In the genomic region with DNA sequence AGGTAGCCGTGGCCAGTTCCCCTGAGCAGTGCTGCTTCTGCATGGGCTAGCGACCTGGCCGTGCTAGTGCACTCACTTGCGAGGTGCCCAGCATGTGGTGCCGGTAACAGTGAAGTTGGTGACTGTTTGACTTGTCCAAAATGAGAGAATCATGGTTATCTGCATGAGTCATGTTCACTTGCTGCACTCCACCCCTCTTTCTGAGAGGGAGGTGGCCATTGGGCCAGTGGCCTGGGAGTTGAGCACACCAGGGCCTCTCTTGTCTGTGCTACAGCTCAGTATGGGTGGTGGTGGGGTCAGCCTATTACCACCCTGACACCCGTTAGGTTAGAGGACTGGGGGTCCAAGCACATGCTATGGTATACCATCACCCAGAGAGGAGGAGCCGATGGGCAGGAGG, we compare ENCODE assay signal across 31 cellular contexts. TPM values are rescaled to one million over a fixed set of nuclear protein-coding genes. Genes with fewer than 3 reads are reported as not detected.
DNase-seq lines count a peak whose midpoint lies in the region; ATAC-seq, FAIRE-seq and TF ChIP-seq lines count a peak whose summit lies in the region.
"Had no signal": no experiment of that assay in that cellular context is flagged by ENCODE, and none has a peak within 500 bp of the region (broad histone marks: within the 10 kb centered on the region; RNA-seq: fewer than 3 reads in every experiment).

No MANE protein-coding gene starts in this region.

- DNase-seq in A172 (ENCODE audit: low spot score) (peak; percentile 79), GM23248 (peak; percentile 61), bronchial epithelial cell (ENCODE audit: low read depth) (no peak), neuronal stem cell (ENCODE audit: low spot score) (no peak), foreskin keratinocyte (no peak)
- DNase-seq in activated CD8-positive, alpha-beta memory T cell treated with anti-CD3 and anti-CD28 coated beads, Interleukin-2, amount 50 U/mL, for 4 hours, result no peak
- DNase-seq in activated CD4-positive, alpha-beta T cell treated with anti-CD3 and anti-CD28 coated beads, Interleukin-2, amount 50 U/mL, for 1 hour, result no peak
- DNase-seq: ACHN; activated CD4-positive, alpha-beta T cell treated with anti-CD3 and anti-CD28 coated beads for 4 hours; activated CD8-positive, alpha-beta memory T cell treated with anti-CD3 and anti-CD28 coated beads for 24 hours; activated gamma-delta T cell; activated T-cell treated with anti-CD3 and anti-CD28 coated beads, Interleukin-2, amount 50 U/mL, for 4 hours; DMS153; HCEC 1CT; left cardiac atrium; mammary epithelial cell; NCI-H1092; NCI-H1694; NCI-H446 treated with DMSO at 0.1 percent for 48 hours; RPMI8226; SJCRH30; stimulated activated CD4-positive, alpha-beta T cell treated with anti-CD3 and anti-CD28 coated beads, Interleukin-1b, Interleukin-23, amount 100 ng/mL, for 48 hours; stimulated activated naive CD8-positive, alpha-beta T cell treated with anti-CD3 and anti-CD28 coated beads, Interleukin-15, Interleukin-2, amounts not matched to agents 100 U/mL and 50 U/mL, for 24 hours; T-helper 9 cell; WERI-Rb-1 had no signal

- H3K4me1 ChIP-seq in GM23248 (ENCODE audit: insufficient read depth), result no peaks in the 10 kb centered on the region
- peaks cover 6 to 17% of the 10 kb centered on the region in 2 donors for H3K4me1 ChIP-seq in neuronal stem cell (ENCODE audit: control insufficient read depth in 2 of 2, insufficient read depth in 1 of 2, low read depth in 1 of 2, low read length in 2 of 2)
- H3K4me1 ChIP-seq in foreskin keratinocyte, result no peaks in the 10 kb centered on the region
- H3K4me1 ChIP-seq: parathyroid adenoma, SJCRH30 had no signal

- peak overlapping the region; percentile 13 for H3K23ac ChIP-seq in neuronal stem cell (ENCODE audit: low read depth, low read length, poor library complexity)

- no peak overlapping the region for H3K4ac ChIP-seq in neuronal stem cell (ENCODE audit: low read length)

- no peak overlapping the region for H3K18ac ChIP-seq in neuronal stem cell (ENCODE audit: low read length)

- no peak overlapping the region for H2BK15ac ChIP-seq in neuronal stem cell (ENCODE audit: low read length)

- no peak overlapping the region for H2BK5ac ChIP-seq in neuronal stem cell (ENCODE audit: low read length)

- ATAC-seq in foreskin keratinocyte, result no peak
- ATAC-seq: activated T-cell treated with anti-CD3 and anti-CD28 coated beads, Interleukin-2, amount 50 U/mL, for 4 hours; GM12878; stimulated activated naive CD8-positive, alpha-beta T cell treated with anti-CD3 and anti-CD28 coated beads, Interleukin-15, Interleukin-2, amounts not matched to agents 100 U/mL and 50 U/mL, for 24 hours had no signal

- H3K4me3 ChIP-seq in GM23248 (no peak overlapping the region), bronchial epithelial cell (ENCODE audit: low read depth, low read length) (no peak overlapping the region), neuronal stem cell (ENCODE audit: low read length in 2 of 2) (no peak overlapping the region)
- H3K4me3 ChIP-seq: BLaER1, esophagus muscularis mucosa, GM12878, hepatocyte, SJCRH30 had no signal

- no peak overlapping the region for H2BK12ac ChIP-seq in neuronal stem cell (ENCODE audit: low read length)

- H3K27ac ChIP-seq in GM23248, result no peak overlapping the region
- H3K27ac ChIP-seq in neuronal stem cell (replicated peaks; ENCODE audit: low read length), result no peak overlapping the region
- no peak overlapping the region for H3K27ac ChIP-seq in foreskin keratinocyte
- H3K27ac ChIP-seq: BLaER1, esophagus muscularis mucosa, hepatocyte, parathyroid adenoma, SJCRH30, WERI-Rb-1 had no signal

- in situ Hi-C loops in GM23248 (cut with MboI), result no loop called here

- H2BK120ac ChIP-seq in neuronal stem cell (ENCODE audit: low read depth, low read length), result no peak overlapping the region

- no peaks in the 10 kb centered on the region for H3K9me3 ChIP-seq in GM23248 (ENCODE audit: low read depth)
- no peaks in the 10 kb centered on the region for H3K9me3 ChIP-seq in neuronal stem cell (replicated peaks in 1 of 2; ENCODE audit: control insufficient read depth in 2 of 2, insufficient read depth in 1 of 2, low read depth in 1 of 2, low read length in 2 of 2)
- H3K9me3 ChIP-seq: BLaER1, esophagus muscularis mucosa, SJCRH30 had no signal

- H3K36me3 ChIP-seq in GM23248 (ENCODE audit: low read depth) (no peaks in the 10 kb centered on the region), bronchial epithelial cell (ENCODE audit: control insufficient read depth, insufficient read depth, low read length) (no peaks in the 10 kb centered on the region), neuronal stem cell (replicated peaks in 1 of 2; ENCODE audit: control insufficient read depth in 2 of 2, insufficient read depth in 2 of 2, low read length in 2 of 2) (no peaks in the 10 kb centered on the region)
- H3K36me3 ChIP-seq: BLaER1, SJCRH30, WERI-Rb-1 had no signal

- H2AFZ ChIP-seq in GM23248 (no peak overlapping the region), neuronal stem cell (ENCODE audit: low read length) (no peak overlapping the region)
- H2AFZ ChIP-seq: hepatocyte, parathyroid adenoma had no signal

- no peak overlapping the region for H3K9ac ChIP-seq in GM23248
- no peak overlapping the region for H3K9ac ChIP-seq in neuronal stem cell (ENCODE audit: low read depth, low read length, poor library complexity)
- H3K9ac ChIP-seq: BLaER1, parathyroid adenoma had no signal

- 67 to 68% methylated on average over 7 of the region's 7 CpGs for WGBS in GM23248 (ENCODE audit: low coverage in 1 of 2, low lambda C conversion rate in 2 of 2, missing lambda C conversion rate in 2 of 2), 2 experiments
- WGBS in neuronal stem cell (ENCODE audit: extremely low coverage in 2 of 2, insufficient read length in 2 of 2, insufficient replicate concordance in 1 of 2), 2 donors, result no CpG with 5 or more reads among the region's 7 CpGs

- peak; percentile 28 for FAIRE-seq in bronchial epithelial cell (lab: Jason Lieb, UNC)
- FAIRE-seq: frontal cortex, GM12878 had no signal

- H3K79me1 ChIP-seq in neuronal stem cell (ENCODE audit: low read depth, low read length), result no peaks in the 10 kb centered on the region

- H3F3A ChIP-seq in GM23248 (ENCODE audit: insufficient read depth), result no peaks in the 10 kb centered on the region

- no peak overlapping the region for H4K8ac ChIP-seq in neuronal stem cell (ENCODE audit: low read depth, low read length)

- no peak for TF ChIP-seq CTCF in bronchial epithelial cell (IDR thresholded peaks at IDR 0.05; ENCODE audit: insufficient read depth, low read length, severe bottlenecking)
- no peak for TF ChIP-seq CTCF in foreskin keratinocyte (conservative IDR thresholded peaks at IDR 0.05)

- H4K91ac ChIP-seq in neuronal stem cell (ENCODE audit: low read depth, low read length, poor library complexity), result no peak overlapping the region

- no peaks in the 10 kb centered on the region for H3K79me2 ChIP-seq in GM23248 (ENCODE audit: insufficient read depth)
- H3K79me2 ChIP-seq: hepatocyte, parathyroid adenoma had no signal

- no peaks in the 10 kb centered on the region for H3K9me2 ChIP-seq in GM23248 (ENCODE audit: insufficient read depth)

- H3K27me3 ChIP-seq in GM23248 (replicated peaks; ENCODE audit: insufficient read depth) (peaks cover 3% of the 10 kb centered on the region; the same call in 1 of the 2 replicates), bronchial epithelial cell (ENCODE audit: control insufficient read depth, insufficient read depth, low read length) (peaks cover 7% of the 10 kb centered on the region), neuronal stem cell (ENCODE audit: control insufficient read depth in 3 of 3, insufficient read depth in 3 of 3, low read depth in 1 of 3, low read length in 3 of 3) (no peaks in the 10 kb centered on the region), foreskin keratinocyte (peaks cover 31% of the 10 kb centered on the region)
- H3K27me3 ChIP-seq: BLaER1, esophagus muscularis mucosa, hepatocyte, SJCRH30 had no signal

- no peak overlapping the region for H3K14ac ChIP-seq in neuronal stem cell (ENCODE audit: low read length)

- H3K4me2 ChIP-seq in GM23248 (ENCODE audit: unreplicated experiment) (no peak overlapping the region), neuronal stem cell (ENCODE audit: insufficient read depth, low read length, poor library complexity, severe bottlenecking) (no peak overlapping the region)
- H3K4me2 ChIP-seq: hepatocyte had no signal

- H2AK5ac ChIP-seq in neuronal stem cell (ENCODE audit: low read depth, low read length), result no peak overlapping the region

- no peaks in the 10 kb centered on the region for H4K20me1 ChIP-seq in GM23248 (ENCODE audit: insufficient read depth)

RNA-seq across cellular contexts. Expression of gene GARNL3, which starts 55.4 kb away (rescaled TPM):
- 5.8 and 6.3 TPM in 2 replicates for total RNA-seq in A172 (2014; rRNA removed; shearing (Covaris generic))
- total RNA-seq in GM23248 (2014; rRNA removed; shearing (Covaris generic)), result 0.13 and 0.43 TPM in 2 replicates
- polyA plus RNA-seq in GM23248 (2016; fragmentation: Nextera tagmentation; extraction: Ambion mirVana), result 0.22 and 1.3 TPM in 2 replicates
- total RNA-seq in bronchial epithelial cell, result 2.4 and 5.4 TPM in 2 replicates
- 4.6 TPM for polyA plus RNA-seq in neuronal stem cell (2013, experiment 1 of 2)
- 4.7 TPM for polyA plus RNA-seq in neuronal stem cell (2013, experiment 2 of 2)
- total RNA-seq in foreskin keratinocyte, result 3.0 and 3.2 TPM in 2 replicates
- 0.54 and 0.60 TPM in 2 replicates for polyA plus RNA-seq in foreskin keratinocyte

Comparison
In these comparisons a context has a peak if more than half of its experiments do, and no peak if none do; other contexts are left out.
1. DNase-seq: peak in A172 (single experiment) and GM23248 (single experiment); none in bronchial epithelial cell (single experiment), neuronal stem cell (single experiment), foreskin keratinocyte (0 of 2), activated CD8-positive, alpha-beta memory T cell treated with anti-CD3 and anti-CD28 coated beads, Interleukin-2, amount 50 U/mL, for 4 hours (single experiment) and activated CD4-positive, alpha-beta T cell treated with anti-CD3 and anti-CD28 coated beads, Interleukin-2, amount 50 U/mL, for 1 hour (single experiment).